ENCODE assay signal across 8 cellular contexts in genomic region chr19:49679832-49680472, GRCh38. TPM values are rescaled to one million over a fixed set of nuclear protein-coding genes. Genes with fewer than 3 reads are reported as not detected.
A peak's percentile ranks its signal among the peaks of the same experiment; 100 is the strongest.
DNase-seq lines count a peak whose midpoint lies in the region; ATAC-seq and TF ChIP-seq lines count a peak whose summit lies in the region.

No MANE protein-coding gene starts in this region.

- peak overlapping the region; percentile 29 for H3K27ac ChIP-seq in suprapubic skin

- H3K9me3 Mint-ChIP-seq in activated CD8-positive, alpha-beta memory T cell treated with anti-CD3 and anti-CD28 coated beads, Interleukin-2, amount 10 ng/mL, durations not matched to agents 7 days and 5 days (ENCODE audit: low read depth), result no peaks in the 10 kb centered on the region
- H3K9me3 Mint-ChIP-seq in activated CD8-positive, alpha-beta T cell treated with anti-CD3 and anti-CD28 coated beads, Interleukin-2, amount 10 ng/mL, durations not matched to agents 7 days and 5 days (ENCODE audit: insufficient read depth), result no peaks in the 10 kb centered on the region

- TF ChIP-seq CTCF in suprapubic skin (IDR thresholded peaks at IDR 0.05), result no peak

- CTCF ChIA-PET in activated CD8-positive, alpha-beta memory T cell treated with anti-CD3 and anti-CD28 coated beads, Interleukin-2, amount 10 ng/mL, durations not matched to agents 7 days and 5 days (lab: Charles Lee), result interaction anchor here (0.6 to 7.0 kb wide), 20 partner anchors 8 to 317 kb away, joined by 3 to 68 read pairs (median 6); partner anchors contain the start of genes ADM5, BCL2L12, FLT3LG and IRF3
- CTCF ChIA-PET in activated CD8-positive, alpha-beta T cell treated with anti-CD3 and anti-CD28 coated beads, Interleukin-2, amount 10 ng/mL, durations not matched to agents 7 days and 5 days (lab: Charles Lee), result interaction anchor here (0.6 to 4.9 kb wide), 12 partner anchors 8 to 173 kb away, joined by 3 to 45 read pairs (median 5); partner anchors contain the start of genes BCL2L12, IRF3, NOSIP and PRRG2

- no peaks in the 10 kb centered on the region for H3K27me3 ChIP-seq in suprapubic skin

- no peak for DNase-seq in activated CD8-positive, alpha-beta memory T cell treated with anti-CD3 and anti-CD28 coated beads, Interleukin-2, amount 10 ng/mL, durations not matched to agents 7 days and 5 days
- DNase-seq in activated CD8-positive, alpha-beta memory T cell treated with anti-CD3 and anti-CD28 coated beads, Interleukin-2, amount 50 U/mL, for 48 hours, result no peak
- no peak for DNase-seq in activated CD8-positive, alpha-beta T cell treated with anti-CD3 and anti-CD28 coated beads, Interleukin-2, amount 10 ng/mL, durations not matched to agents 7 days and 5 days
- DNase-seq in iPS-NIHi7 (ENCODE audit: extremely low spot score) (peak; percentile 8), suprapubic skin (ENCODE audit: low spot score in 2 of 2) (no peak), AG08395 (ENCODE audit: low spot score) (no peak)

- peaks cover 42% of the 10 kb centered on the region for H3K4me1 ChIP-seq in suprapubic skin

- POLR2A ChIA-PET in activated CD8-positive, alpha-beta T cell treated with anti-CD3 and anti-CD28 coated beads, Interleukin-2, amount 10 ng/mL, durations not matched to agents 7 days and 5 days (lab: Charles Lee), result interaction anchor here (0.6 to 1.1 kb wide), 2 partner anchors 13 to 99 kb away, joined by 3 read pairs; partner anchors contain the start of gene NOSIP

- peak overlapping the region; percentile 26 for H3K4me3 Mint-ChIP-seq in activated CD8-positive, alpha-beta memory T cell treated with anti-CD3 and anti-CD28 coated beads, Interleukin-2, amount 10 ng/mL, durations not matched to agents 7 days and 5 days
- H3K4me3 Mint-ChIP-seq in activated CD8-positive, alpha-beta T cell treated with anti-CD3 and anti-CD28 coated beads, Interleukin-2, amount 10 ng/mL, durations not matched to agents 7 days and 5 days, result no peak overlapping the region

- H3K27me3 Mint-ChIP-seq in activated CD8-positive, alpha-beta memory T cell treated with anti-CD3 and anti-CD28 coated beads, Interleukin-2, amount 10 ng/mL, durations not matched to agents 7 days and 5 days, result no peaks in the 10 kb centered on the region
- H3K27me3 Mint-ChIP-seq in activated CD8-positive, alpha-beta T cell treated with anti-CD3 and anti-CD28 coated beads, Interleukin-2, amount 10 ng/mL, durations not matched to agents 7 days and 5 days (ENCODE audit: low read depth), result no peaks in the 10 kb centered on the region

- peaks cover 19% of the 10 kb centered on the region for H3K36me3 Mint-ChIP-seq in activated CD8-positive, alpha-beta memory T cell treated with anti-CD3 and anti-CD28 coated beads, Interleukin-2, amount 10 ng/mL, durations not matched to agents 7 days and 5 days
- H3K36me3 Mint-ChIP-seq in activated CD8-positive, alpha-beta T cell treated with anti-CD3 and anti-CD28 coated beads, Interleukin-2, amount 10 ng/mL, durations not matched to agents 7 days and 5 days (ENCODE audit: low read depth), result peaks cover 29% of the 10 kb centered on the region

- no peak for TF ChIP-seq POLR2A in suprapubic skin (IDR thresholded peaks at IDR 0.05)

- H3K4me1 Mint-ChIP-seq in activated CD8-positive, alpha-beta memory T cell treated with anti-CD3 and anti-CD28 coated beads, Interleukin-2, amount 10 ng/mL, durations not matched to agents 7 days and 5 days, result peaks cover 40% of the 10 kb centered on the region
- peaks cover 38% of the 10 kb centered on the region for H3K4me1 Mint-ChIP-seq in activated CD8-positive, alpha-beta T cell treated with anti-CD3 and anti-CD28 coated beads, Interleukin-2, amount 10 ng/mL, durations not matched to agents 7 days and 5 days (ENCODE audit: low read depth)

- H3K36me3 ChIP-seq in suprapubic skin, result peaks cover 35% of the 10 kb centered on the region

- peak overlapping the region; percentile 81 for H3K27ac Mint-ChIP-seq in activated CD8-positive, alpha-beta memory T cell treated with anti-CD3 and anti-CD28 coated beads, Interleukin-2, amount 10 ng/mL, durations not matched to agents 7 days and 5 days
- peak overlapping the region; percentile 34 for H3K27ac Mint-ChIP-seq in activated CD8-positive, alpha-beta T cell treated with anti-CD3 and anti-CD28 coated beads, Interleukin-2, amount 10 ng/mL, durations not matched to agents 7 days and 5 days

- peak overlapping the region; percentile 24 for H3K4me3 ChIP-seq in suprapubic skin

- WGBS in suprapubic skin, result 52% methylated on average over 9 of the region's 9 CpGs

- no peak for TF ChIP-seq EP300 in suprapubic skin (IDR thresholded peaks at IDR 0.05)

- ATAC-seq in activated CD8-positive, alpha-beta memory T cell treated with anti-CD3 and anti-CD28 coated beads, Interleukin-2, amount 10 ng/mL, durations not matched to agents 7 days and 5 days, result no peak
- no peak for ATAC-seq in activated CD8-positive, alpha-beta T cell treated with anti-CD3 and anti-CD28 coated beads, Interleukin-2, amount 10 ng/mL, durations not matched to agents 7 days and 5 days
- ATAC-seq in HG02623 (IDR thresholded peaks at IDR 0.05; ENCODE audit: unreplicated experiment) (no peak), GM21717 (IDR thresholded peaks at IDR 0.05; ENCODE audit: unreplicated experiment) (no peak)

- H3K9me3 ChIP-seq in suprapubic skin, result no peaks in the 10 kb centered on the region

RNA-seq across cellular contexts. Expression of gene PRMT1, which starts 2.9 kb away (rescaled TPM):
- 100 to 1,000 TPM; 145 to 257 TPM for total RNA-seq in activated CD8-positive, alpha-beta memory T cell treated with anti-CD3 and anti-CD28 coated beads, Interleukin-2, amount 10 ng/mL, durations not matched to agents 7 days and 5 days
- total RNA-seq in activated CD8-positive, alpha-beta T cell treated with anti-CD3 and anti-CD28 coated beads, Interleukin-2, amount 10 ng/mL, durations not matched to agents 7 days and 5 days, result 100 to 1,000 TPM; 160 to 169 TPM
- 100 to 1,000 TPM; 101 to 142 (median 112) TPM for total RNA-seq in suprapubic skin

RNA-seq across cellular contexts. Expression of gene ADM5, which starts 9.4 kb away (rescaled TPM):
- 1 to 10 TPM; 2.7 to 3.5 TPM for total RNA-seq in activated CD8-positive, alpha-beta memory T cell treated with anti-CD3 and anti-CD28 coated beads, Interleukin-2, amount 10 ng/mL, durations not matched to agents 7 days and 5 days
- total RNA-seq in activated CD8-positive, alpha-beta T cell treated with anti-CD3 and anti-CD28 coated beads, Interleukin-2, amount 10 ng/mL, durations not matched to agents 7 days and 5 days, result 1 to 10 TPM; 4.4 to 4.5 TPM
- total RNA-seq in suprapubic skin, result 1 to 10 TPM; 1.8 to 7.6 (median 4.1) TPM

RNA-seq across cellular contexts. Expression of gene CPT1C, which starts 11.0 kb away (rescaled TPM):
- 1 to 10 TPM; 1.6 TPM for total RNA-seq in activated CD8-positive, alpha-beta memory T cell treated with anti-CD3 and anti-CD28 coated beads, Interleukin-2, amount 10 ng/mL, durations not matched to agents 7 days and 5 days
- total RNA-seq in activated CD8-positive, alpha-beta T cell treated with anti-CD3 and anti-CD28 coated beads, Interleukin-2, amount 10 ng/mL, durations not matched to agents 7 days and 5 days, result under 1 TPM; 0.52 to 0.82 TPM
- total RNA-seq in suprapubic skin, result 1 to 10 TPM in 1 of 4 donors, under 1 TPM in 3; 0.57 to 1.2 (median 0.92) TPM

RNA-seq across cellular contexts. Expression of gene BCL2L12, which starts 14.2 kb away (rescaled TPM):
- 10 to 100 TPM; 90.6 to 94.5 TPM for total RNA-seq in activated CD8-positive, alpha-beta memory T cell treated with anti-CD3 and anti-CD28 coated beads, Interleukin-2, amount 10 ng/mL, durations not matched to agents 7 days and 5 days
- total RNA-seq in activated CD8-positive, alpha-beta T cell treated with anti-CD3 and anti-CD28 coated beads, Interleukin-2, amount 10 ng/mL, durations not matched to agents 7 days and 5 days, result 10 to 100 TPM; 84.7 to 87.7 TPM
- total RNA-seq in suprapubic skin, result 10 to 100 TPM in 1 of 4 donors, 1 to 10 TPM in 3; 3.1 to 28.0 (median 7.5) TPM

RNA-seq across cellular contexts. Expression of gene IRF3, which starts 14.3 kb away (rescaled TPM):
- 100 to 1,000 TPM; 159 to 170 TPM for total RNA-seq in activated CD8-positive, alpha-beta memory T cell treated with anti-CD3 and anti-CD28 coated beads, Interleukin-2, amount 10 ng/mL, durations not matched to agents 7 days and 5 days
- 100 to 1,000 TPM; 133 to 137 TPM for total RNA-seq in activated CD8-positive, alpha-beta T cell treated with anti-CD3 and anti-CD28 coated beads, Interleukin-2, amount 10 ng/mL, durations not matched to agents 7 days and 5 days
- total RNA-seq in suprapubic skin, result 100 to 1,000 TPM in 1 of 4 donors, 10 to 100 TPM in 3; 61.3 to 164 (median 81.0) TPM
